Comparison of ENCODE assay signal across 10 cellular contexts in genomic region chr3:51710631-51711351, GRCh38. TPM values are rescaled to one million over a fixed set of nuclear protein-coding genes. Genes with fewer than 3 reads are reported as not detected.
DNase-seq lines count a peak whose midpoint lies in the region; ATAC-seq and TF ChIP-seq lines count a peak whose summit lies in the region.
"Had no signal": no experiment of that assay in that cellular context is flagged by ENCODE, and none has a peak within 500 bp of the region (broad histone marks: within the 10 kb centered on the region; RNA-seq: fewer than 3 reads in every experiment).

No MANE protein-coding gene starts in this region.

- H3K27me3 Mint-ChIP-seq in activated B cell treated with CpG ODN at 0.5 μM for 24 hours, result no peaks in the 10 kb centered on the region
- no peaks in the 10 kb centered on the region for H3K27me3 Mint-ChIP-seq in stimulated activated memory B cell treated with anti-CD40 and anti-IgM and Interleukin-4, amounts not matched to agents 10 μg/mL and 1 μg/mL and 100 μg/mL, for 72 hours

- H3K4me3 ChIP-seq in BE2C (ENCODE audit: low read depth, low read length), result no peak overlapping the region

- no peaks in the 10 kb centered on the region for H3K9me3 Mint-ChIP-seq in activated B cell treated with CpG ODN at 0.5 μM for 24 hours
- H3K9me3 Mint-ChIP-seq in stimulated activated memory B cell treated with anti-CD40 and anti-IgM and Interleukin-4, amounts not matched to agents 10 μg/mL and 1 μg/mL and 100 μg/mL, for 72 hours, result no peaks in the 10 kb centered on the region

- H3K27me3 ChIP-seq in BE2C, result peaks cover 8% of the 10 kb centered on the region

- ATAC-seq in activated B cell treated with CpG ODN at 0.5 μM for 24 hours (ENCODE audit: low read depth) (no peak), GM21528 (IDR thresholded peaks at IDR 0.05; ENCODE audit: low FRiP score, unreplicated experiment) (no peak)
- ATAC-seq in stimulated activated memory B cell treated with anti-CD40 and anti-IgM and Interleukin-4, amounts not matched to agents 10 μg/mL and 1 μg/mL and 100 μg/mL, for 72 hours, result no peak

- DNase-seq in BE2C, result no peak
- peak; percentile 1 for DNase-seq in GM19240 (ENCODE audit: insufficient read length, low spot score)
- DNase-seq in activated B cell treated with CpG ODN at 0.5 μM for 24 hours, result peak; percentile 8
- peak; percentile 80 for DNase-seq in iPS-NIHi11 (ENCODE audit: low spot score)
- DNase-seq in NCI-H748 treated with DMSO at 0.1 percent for 48 hours (lab: John Stamatoyannopoulos, UW), result no peak
- DNase-seq in stimulated activated CD4-positive, alpha-beta T cell treated with anti-CD3 and anti-CD28 coated beads, Interleukin-2, amount 100 ng/mL, for 48 hours, result no peak
- DNase-seq: effector CD4-positive, alpha-beta T cell; small intestine had no signal

- intact Hi-C loops in activated B cell treated with CpG ODN at 0.5 μM for 24 hours (cut with micrococcal nuclease), result no loop called here

- H3K4me1 ChIP-seq in BE2C, result no peaks in the 10 kb centered on the region

- H3K9me3 ChIP-seq in BE2C, result no peaks in the 10 kb centered on the region

- TF ChIP-seq CTCF in BE2C (IDR thresholded peaks at IDR 0.05; ENCODE audit: low read depth, low read length) (0 out of 2 replicates have a peak, but pooled peaks have one; percentile 16), activated B cell treated with CpG ODN at 0.5 μM for 24 hours (IDR thresholded peaks at IDR 0.05) (no peak)

- peaks cover 9% of the 10 kb centered on the region for H3K4me1 Mint-ChIP-seq in activated B cell treated with CpG ODN at 0.5 μM for 24 hours
- H3K4me1 Mint-ChIP-seq in stimulated activated memory B cell treated with anti-CD40 and anti-IgM and Interleukin-4, amounts not matched to agents 10 μg/mL and 1 μg/mL and 100 μg/mL, for 72 hours, result peaks cover 22% of the 10 kb centered on the region

- H3K36me3 Mint-ChIP-seq in activated B cell treated with CpG ODN at 0.5 μM for 24 hours (ENCODE audit: low read depth), result peaks cover 2% of the 10 kb centered on the region
- peaks cover 5% of the 10 kb centered on the region for H3K36me3 Mint-ChIP-seq in stimulated activated memory B cell treated with anti-CD40 and anti-IgM and Interleukin-4, amounts not matched to agents 10 μg/mL and 1 μg/mL and 100 μg/mL, for 72 hours

- no peak overlapping the region for H3K27ac Mint-ChIP-seq in activated B cell treated with CpG ODN at 0.5 μM for 24 hours
- no peak overlapping the region for H3K27ac Mint-ChIP-seq in stimulated activated memory B cell treated with anti-CD40 and anti-IgM and Interleukin-4, amounts not matched to agents 10 μg/mL and 1 μg/mL and 100 μg/mL, for 72 hours

- H3K36me3 ChIP-seq in BE2C, result no peaks in the 10 kb centered on the region

- POLR2A ChIA-PET in activated B cell treated with CpG ODN at 0.5 μM for 24 hours (lab: Charles Lee), result no interaction called here

- no peak overlapping the region for H3K4me3 Mint-ChIP-seq in activated B cell treated with CpG ODN at 0.5 μM for 24 hours
- H3K4me3 Mint-ChIP-seq in stimulated activated memory B cell treated with anti-CD40 and anti-IgM and Interleukin-4, amounts not matched to agents 10 μg/mL and 1 μg/mL and 100 μg/mL, for 72 hours, result no peak overlapping the region

- CTCF ChIA-PET in activated B cell treated with CpG ODN at 0.5 μM for 24 hours (lab: Charles Lee), result no interaction called here

RNA-seq across cellular contexts. Expression of gene GRM2, which starts 3.9 kb away (rescaled TPM):
- polyA plus RNA-seq in BE2C (2012; ENCODE audit: insufficient read depth, insufficient read length, low read depth), result 1.3 TPM
- total RNA-seq in activated B cell treated with CpG ODN at 0.5 μM for 24 hours, result 0.58 and 1.4 TPM in 2 replicates

RNA-seq across cellular contexts. Expression of gene TEX264, which starts 39.7 kb away (rescaled TPM):
- 51.9 TPM for polyA plus RNA-seq in BE2C (2012; ENCODE audit: insufficient read depth, insufficient read length, low read depth)
- total RNA-seq in activated B cell treated with CpG ODN at 0.5 μM for 24 hours, result 24.1 and 24.4 TPM in 2 replicates

Comparison
In these comparisons a context has a peak if more than half of its experiments do, and no peak if none do; other contexts are left out.
1. DNase-seq: peak in GM19240 (single experiment), activated B cell treated with CpG ODN at 0.5 μM for 24 hours (single experiment) and iPS-NIHi11 (single experiment); none in BE2C (single experiment), NCI-H748 treated with DMSO at 0.1 percent for 48 hours (single experiment) and stimulated activated CD4-positive, alpha-beta T cell treated with anti-CD3 and anti-CD28 coated beads, Interleukin-2, amount 100 ng/mL, for 48 hours (0 of 2).